Comparison of ENCODE assay signal across 8 cellular contexts in the genomic region with DNA sequence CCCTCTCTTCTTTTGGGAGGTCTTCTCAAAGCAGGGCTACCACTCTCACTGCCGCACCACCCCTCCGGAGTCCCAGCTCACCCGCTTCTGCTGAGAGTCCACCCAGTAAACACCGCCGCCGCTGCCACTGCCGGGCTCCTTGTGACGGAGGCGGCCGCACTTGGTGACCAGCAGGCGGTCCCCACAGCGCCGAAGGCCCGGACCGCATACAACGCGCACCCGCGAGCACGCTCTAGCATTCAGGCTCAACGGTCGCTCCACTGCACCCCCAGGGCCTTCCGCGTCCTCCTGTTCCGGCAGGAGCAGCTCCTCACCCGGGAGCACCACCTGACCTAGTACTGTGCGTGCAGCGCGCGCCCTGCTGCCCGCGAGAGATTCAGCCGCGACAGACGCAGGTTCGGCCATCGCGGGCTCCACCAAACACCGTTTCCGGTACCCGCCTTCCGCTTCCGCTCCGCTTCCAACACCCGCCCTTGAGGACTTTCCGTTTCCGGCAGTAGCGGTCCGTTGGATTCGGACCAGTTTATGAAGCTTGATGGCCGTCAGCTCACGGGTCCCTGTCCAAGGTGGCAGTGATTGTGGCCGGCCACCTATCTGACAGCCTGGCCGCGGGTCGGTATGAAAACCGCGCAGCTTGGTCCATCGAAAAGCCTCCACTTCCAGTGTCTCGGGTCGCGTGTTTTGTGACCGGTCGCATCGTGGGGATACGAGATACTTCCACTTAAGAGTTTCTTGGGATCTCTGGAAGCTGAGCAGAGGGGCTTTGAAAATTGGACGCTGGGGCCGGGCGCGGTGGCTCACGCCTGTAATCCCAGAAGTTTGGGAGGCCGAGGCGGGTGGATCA. TPM values are rescaled to one million over a fixed set of nuclear protein-coding genes. Genes with fewer than 3 reads are reported as not detected.
DNase-seq lines count a peak whose midpoint lies in the region; TF ChIP-seq lines count a peak whose summit lies in the region.

A gene (minus strand): TSS at position 425 of the 844 bp plus-strand sequence. CDS start 20 bp downstream, at position 405.

- H3K36me3 Mint-ChIP-seq in neural crest cell (ENCODE audit: low read depth) = peaks cover 10% of the 10 kb centered on the region

- no peaks in the 10 kb centered on the region for H3K27me3 Mint-ChIP-seq in neural crest cell (ENCODE audit: low read depth)

- H3K4me3 Mint-ChIP-seq in neural crest cell = peak within 1 kb of the TSS; percentile 98

- H3K4me3 ChIP-seq in LNCaP clone FGC (ENCODE audit: low read depth, low read length) (peak within 1 kb of the TSS; percentile 81), fibroblast of villous mesenchyme (ENCODE audit: low read depth, low read length) (peak within 1 kb of the TSS; percentile 94)

- peak within 1 kb of the TSS; percentile 96 for H3K27ac Mint-ChIP-seq in neural crest cell (ENCODE audit: unreplicated experiment)

- no peaks in the 10 kb centered on the region for H3K9me3 Mint-ChIP-seq in neural crest cell

- DNase-seq in ELR (ENCODE audit: low read depth) = peak; percentile 96
- DNase-seq in GOT3 (lab: John Stamatoyannopoulos, UW) = peak; percentile 24
- DNase-seq in LNCaP clone FGC (ENCODE audit: low read depth) = peak; percentile 93
- DNase-seq in activated effector memory CD4-positive, alpha-beta T cell treated with Interleukin-2 at 50 U/mL for 16 hours = peak; percentile 82
- peak; percentile 89 for DNase-seq in fibroblast of villous mesenchyme (ENCODE audit: low read depth)
- peak; percentile 80 for DNase-seq in neural crest cell (ENCODE audit: low read depth, low spot score)
- peak; percentile 87 for DNase-seq in stromal cell of bone marrow (ENCODE audit: low read depth)

- TF ChIP-seq CTCF in LNCaP clone FGC (IDR thresholded peaks at IDR 0.05; ENCODE audit: control insufficient read depth, extremely low read depth, insufficient read depth) = 0 out of 2 replicates have a peak, but pooled peaks have one; percentile 1
- TF ChIP-seq CTCF in fibroblast of villous mesenchyme (IDR thresholded peaks at IDR 0.05; ENCODE audit: insufficient read depth, low read depth, low read length) = no peak
- TF ChIP-seq CTCF in neural crest cell (conservative IDR thresholded peaks at IDR 0.05) = peak; percentile 49

- peaks cover 32% of the 10 kb centered on the region for H3K4me1 Mint-ChIP-seq in neural crest cell

- TF ChIP-seq POLR2A in Raji (IDR thresholded peaks at IDR 0.05; ENCODE audit: insufficient read depth, low read depth, low read length) = peak; percentile 99

RNA-seq across cellular contexts. Expression of the gene that starts here (rescaled TPM):
- total RNA-seq in fibroblast of villous mesenchyme = 28.3 and 30.2 TPM in 2 replicates
- total RNA-seq in neural crest cell = 82.2 and 87.4 TPM in 2 replicates

Comparison
In these comparisons a context has a peak if more than half of its experiments do, and no peak if none do; other contexts are left out.
1. Peak in every context shown above with its lines: DNase-seq and H3K4me3 ChIP-seq.
2. DNase-seq: peak in every context shown above with its lines; median percentile 96 in ELR; 93 in LNCaP clone FGC; 89 in fibroblast of villous mesenchyme; 87 in stromal cell of bone marrow; 82 in activated effector memory CD4-positive, alpha-beta T cell treated with Interleukin-2 at 50 U/mL for 16 hours; 80 in neural crest cell; 24 in GOT3.